In genomic region chr17:2837147-2837561, GRCh38 we compare ENCODE assay signal across 9 cellular contexts. TPM values are rescaled to one million over a fixed set of nuclear protein-coding genes. Genes with fewer than 3 reads are reported as not detected.
DNase-seq lines count a peak whose midpoint lies in the region; ATAC-seq and TF ChIP-seq lines count a peak whose summit lies in the region.
"Had no signal": no experiment of that assay in that cellular context is flagged by ENCODE, and none has a peak within 500 bp of the region (broad histone marks: within the 10 kb centered on the region; RNA-seq: fewer than 3 reads in every experiment).

No MANE protein-coding gene starts in this region.

- H3K36me3 Mint-ChIP-seq in activated CD8-positive, alpha-beta T cell treated with anti-CD3 and anti-CD28 coated beads, Interleukin-2, amount 10 ng/mL, durations not matched to agents 7 days and 5 days (ENCODE audit: low read depth): no peaks in the 10 kb centered on the region

- peak; percentile 58 for ATAC-seq in HG02938 (IDR thresholded peaks at IDR 0.05; ENCODE audit: unreplicated experiment)
- ATAC-seq in activated CD8-positive, alpha-beta T cell treated with anti-CD3 and anti-CD28 coated beads, Interleukin-2, amount 10 ng/mL, durations not matched to agents 7 days and 5 days: no peak
- ATAC-seq in SK-N-SH treated with all-trans-retinoic acid at 6 μM for 48 hours: no peak
- no peak for ATAC-seq in omental fat pad (ENCODE audit: low FRiP score)

- POLR2A ChIA-PET in activated CD8-positive, alpha-beta T cell treated with anti-CD3 and anti-CD28 coated beads, Interleukin-2, amount 10 ng/mL, durations not matched to agents 7 days and 5 days (lab: Charles Lee): no interaction called here

- H3K9me3 Mint-ChIP-seq in activated CD8-positive, alpha-beta T cell treated with anti-CD3 and anti-CD28 coated beads, Interleukin-2, amount 10 ng/mL, durations not matched to agents 7 days and 5 days (ENCODE audit: insufficient read depth): no peaks in the 10 kb centered on the region

- H3K4me3 Mint-ChIP-seq in activated CD8-positive, alpha-beta T cell treated with anti-CD3 and anti-CD28 coated beads, Interleukin-2, amount 10 ng/mL, durations not matched to agents 7 days and 5 days: no peak overlapping the region

- no peak overlapping the region for H3K27ac Mint-ChIP-seq in activated CD8-positive, alpha-beta T cell treated with anti-CD3 and anti-CD28 coated beads, Interleukin-2, amount 10 ng/mL, durations not matched to agents 7 days and 5 days

- peak; percentile 52 for TF ChIP-seq CTCF in GM13977 (IDR thresholded peaks at IDR 0.05; ENCODE audit: extremely low read depth, insufficient read depth, missing control alignments)
- TF ChIP-seq CTCF in omental fat pad (IDR thresholded peaks at IDR 0.05): no peak

- DNase-seq in GM13977 (ENCODE audit: low spot score): peak; percentile 79
- DNase-seq in activated CD8-positive, alpha-beta T cell treated with anti-CD3 and anti-CD28 coated beads, Interleukin-2, amount 10 ng/mL, durations not matched to agents 7 days and 5 days: peak; percentile 44
- DNase-seq in stimulated activated CD4-positive, alpha-beta T cell treated with anti-CD3 and anti-CD28 coated beads, Interleukin-12 subunit alpha, Interleukin-12 subunit beta, amount 100 ng/mL, for 48 hours (ENCODE audit: low read depth in 2 of 3, low spot score in 1 of 3): peak in 2 of 3 donors; percentile 32 to 37
- DNase-seq in DMS114 treated with DMSO at 0.1 percent for 48 hours (lab: John Stamatoyannopoulos, UW; ENCODE audit: unreplicated experiment): no peak
- DNase-seq in omental fat pad (ENCODE audit: low spot score): no peak
- DNase-seq in NCI-H1092 (lab: John Stamatoyannopoulos, UW): no peak
- DNase-seq: NCI-H446 had no signal

- peaks cover 4% of the 10 kb centered on the region for H3K4me1 Mint-ChIP-seq in activated CD8-positive, alpha-beta T cell treated with anti-CD3 and anti-CD28 coated beads, Interleukin-2, amount 10 ng/mL, durations not matched to agents 7 days and 5 days (ENCODE audit: low read depth)

- CTCF ChIA-PET in activated CD8-positive, alpha-beta T cell treated with anti-CD3 and anti-CD28 coated beads, Interleukin-2, amount 10 ng/mL, durations not matched to agents 7 days and 5 days (lab: Charles Lee): interaction anchor here (0.7 to 2.3 kb wide), 8 partner anchors 12 to 455 kb away, joined by 3 to 18 read pairs (median 4); no protein-coding TSS in a partner anchor

- H3K27me3 Mint-ChIP-seq in activated CD8-positive, alpha-beta T cell treated with anti-CD3 and anti-CD28 coated beads, Interleukin-2, amount 10 ng/mL, durations not matched to agents 7 days and 5 days (ENCODE audit: low read depth): peaks cover 10% of the 10 kb centered on the region

- in situ Hi-C loops in GM13977 (cut with MboI; ENCODE audit: low pct_unique_long_range_greater_than_20kb, low sequenced_read_pairs, unreplicated experiment): loop anchor here (10.0 kb wide), 1 partner anchor 178 kb away; no protein-coding TSS in a partner anchor

TF ChIP-seq in SK-N-SH treated with all-trans-retinoic acid at 6 μM for 48 hours, 23 proteins besides CTCF, POLR2A, EP300 and RAD21:
- TF ChIP-seq TOX (CRISPR knock-in tag; IDR thresholded peaks at IDR 0.05; ENCODE audit: borderline replicate concordance) (no peak), ESRRG (CRISPR knock-in tag; IDR thresholded peaks at IDR 0.05) (no peak), SNAI2 (CRISPR knock-in tag; IDR thresholded peaks at IDR 0.05) (no peak), ISL1 (CRISPR knock-in tag; IDR thresholded peaks at IDR 0.05) (no peak), ZNF70 (CRISPR knock-in tag; IDR thresholded peaks at IDR 0.05) (no peak), ZNF565 (CRISPR knock-in tag; conservative IDR thresholded peaks at IDR 0.05; ENCODE audit: low read depth) (no peak), ZFP30 (CRISPR knock-in tag; IDR thresholded peaks at IDR 0.05) (no peak), OSR1 (CRISPR knock-in tag; IDR thresholded peaks at IDR 0.05) (no peak), ZNF8 (CRISPR knock-in tag; IDR thresholded peaks at IDR 0.05) (no peak), ZC3H10 (CRISPR knock-in tag; IDR thresholded peaks at IDR 0.05) (no peak), GLIS3 (CRISPR knock-in tag; IDR thresholded peaks at IDR 0.05) (no peak), POU6F1 (CRISPR knock-in tag; IDR thresholded peaks at IDR 0.05; ENCODE audit: borderline replicate concordance, low read depth) (no peak)
- TF ChIP-seq, protein P1, sequence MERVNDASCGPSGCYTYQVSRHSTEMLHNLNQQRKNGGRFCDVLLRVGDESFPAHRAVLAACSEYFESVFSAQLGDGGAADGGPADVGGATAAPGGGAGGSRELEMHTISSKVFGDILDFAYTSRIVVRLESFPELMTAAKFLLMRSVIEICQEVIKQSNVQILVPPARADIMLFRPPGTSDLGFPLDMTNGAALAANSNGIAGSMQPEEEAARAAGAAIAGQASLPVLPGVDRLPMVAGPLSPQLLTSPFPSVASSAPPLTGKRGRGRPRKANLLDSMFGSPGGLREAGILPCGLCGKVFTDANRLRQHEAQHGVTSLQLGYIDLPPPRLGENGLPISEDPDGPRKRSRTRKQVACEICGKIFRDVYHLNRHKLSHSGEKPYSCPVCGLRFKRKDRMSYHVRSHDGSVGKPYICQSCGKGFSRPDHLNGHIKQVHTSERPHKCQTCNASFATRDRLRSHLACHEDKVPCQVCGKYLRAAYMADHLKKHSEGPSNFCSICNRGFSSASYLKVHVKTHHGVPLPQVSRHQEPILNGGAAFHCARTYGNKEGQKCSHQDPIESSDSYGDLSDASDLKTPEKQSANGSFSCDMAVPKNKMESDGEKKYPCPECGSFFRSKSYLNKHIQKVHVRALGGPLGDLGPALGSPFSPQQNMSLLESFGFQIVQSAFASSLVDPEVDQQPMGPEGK (CRISPR knock-in tag; IDR thresholded peaks at IDR 0.05; ENCODE audit: borderline replicate concordance): no peak

RNA-seq across cellular contexts. Expression of gene RAP1GAP2, which starts 40.9 kb away (rescaled TPM):
- 10 to 100 TPM in 1 of 2 experiments, 1 to 10 TPM in 1; 9.4 to 11.0 TPM for total RNA-seq in activated CD8-positive, alpha-beta T cell treated with anti-CD3 and anti-CD28 coated beads, Interleukin-2, amount 10 ng/mL, durations not matched to agents 7 days and 5 days
- 1 to 10 TPM; 4.6 to 8.0 (median 5.6) TPM for total RNA-seq in omental fat pad

Comparison
In these comparisons a context has a peak if more than half of its experiments do, and no peak if none do; other contexts are left out.
1. DNase-seq: peak in GM13977 (single experiment), activated CD8-positive, alpha-beta T cell treated with anti-CD3 and anti-CD28 coated beads, Interleukin-2, amount 10 ng/mL, durations not matched to agents 7 days and 5 days (single experiment) and stimulated activated CD4-positive, alpha-beta T cell treated with anti-CD3 and anti-CD28 coated beads, Interleukin-12 subunit alpha, Interleukin-12 subunit beta, amount 100 ng/mL, for 48 hours (2 of 3); none in DMS114 treated with DMSO at 0.1 percent for 48 hours (single experiment), omental fat pad (single experiment) and NCI-H1092 (single experiment).